20 cellular contexts compared by ENCODE assay signal in the genomic region with DNA sequence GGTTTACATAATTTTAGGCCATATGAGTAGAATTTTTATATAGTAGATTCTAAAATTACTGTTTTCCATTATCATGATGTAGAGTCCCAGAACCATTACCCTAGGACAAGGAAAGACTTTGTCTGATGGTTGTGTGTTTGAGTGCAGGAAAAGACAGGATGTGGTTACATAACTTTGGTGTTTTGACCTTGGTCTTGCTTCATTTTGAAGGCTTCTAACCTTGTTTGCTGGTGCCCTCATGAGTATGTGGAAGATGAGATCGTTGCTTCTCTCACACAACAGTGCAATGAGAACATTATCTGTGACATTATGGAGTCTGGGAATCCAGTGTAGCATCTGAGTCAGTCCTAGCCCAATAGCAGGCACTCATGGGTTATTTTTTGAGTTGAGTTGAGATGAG.
"Had no signal": no experiment of that assay in that cellular context is flagged by ENCODE, and none has a peak within 500 bp of the region (broad histone marks: within the 10 kb centered on the region; RNA-seq: fewer than 3 reads in every experiment).

No MANE protein-coding gene starts in this region.

- H3K27me3 ChIP-seq: body of pancreas, colonic mucosa, gastrocnemius medialis, heart left ventricle, neural progenitor cell, sigmoid colon, stomach, upper lobe of right lung had no signal

- H3K9me3 ChIP-seq: body of pancreas, colonic mucosa, gastrocnemius medialis, heart left ventricle, sigmoid colon, thoracic aorta, upper lobe of right lung had no signal

- H3K4me2 ChIP-seq: neural progenitor cell had no signal

- DNase-seq: activated CD4-positive, alpha-beta T cell treated with anti-CD3 and anti-CD28 coated beads for 4 hours; activated CD8-positive, alpha-beta memory T cell treated with anti-CD3 and anti-CD28 coated beads, Interleukin-2, amount 50 U/mL, for 48 hours; activated gamma-delta T cell; activated T-cell treated with anti-CD3 and anti-CD28 coated beads, Interleukin-2, amount 50 U/mL, for 72 hours; amygdala; body of pancreas; central memory CD4-positive, alpha-beta T cell; colonic mucosa; gastrocnemius medialis; heart left ventricle; left cardiac atrium; midbrain; sigmoid colon; stimulated activated CD4-positive, alpha-beta T cell treated with anti-CD3 and anti-CD28 coated beads, Interleukin-1b, Interleukin-23, amount 100 ng/mL, for 48 hours; stomach; T-helper 17 cell; upper lobe of right lung had no signal

- H3K27ac ChIP-seq: body of pancreas, colonic mucosa, heart left ventricle, neural progenitor cell, sigmoid colon, stomach, thoracic aorta, upper lobe of right lung had no signal

- H3K4me1 ChIP-seq: body of pancreas, colonic mucosa, neural progenitor cell, sigmoid colon, stomach, upper lobe of right lung had no signal

- H3K9ac ChIP-seq: neural progenitor cell had no signal

- H3K36me3 ChIP-seq: colonic mucosa, gastrocnemius medialis, heart left ventricle, neural progenitor cell, sigmoid colon, stomach, thoracic aorta, upper lobe of right lung had no signal

- H3K4me3 ChIP-seq: body of pancreas, colonic mucosa, gastrocnemius medialis, heart left ventricle, lung, neural progenitor cell, sigmoid colon, stomach, thoracic aorta, upper lobe of right lung had no signal
